1 cellular context compared by ENCODE assay signal in the genomic region with DNA sequence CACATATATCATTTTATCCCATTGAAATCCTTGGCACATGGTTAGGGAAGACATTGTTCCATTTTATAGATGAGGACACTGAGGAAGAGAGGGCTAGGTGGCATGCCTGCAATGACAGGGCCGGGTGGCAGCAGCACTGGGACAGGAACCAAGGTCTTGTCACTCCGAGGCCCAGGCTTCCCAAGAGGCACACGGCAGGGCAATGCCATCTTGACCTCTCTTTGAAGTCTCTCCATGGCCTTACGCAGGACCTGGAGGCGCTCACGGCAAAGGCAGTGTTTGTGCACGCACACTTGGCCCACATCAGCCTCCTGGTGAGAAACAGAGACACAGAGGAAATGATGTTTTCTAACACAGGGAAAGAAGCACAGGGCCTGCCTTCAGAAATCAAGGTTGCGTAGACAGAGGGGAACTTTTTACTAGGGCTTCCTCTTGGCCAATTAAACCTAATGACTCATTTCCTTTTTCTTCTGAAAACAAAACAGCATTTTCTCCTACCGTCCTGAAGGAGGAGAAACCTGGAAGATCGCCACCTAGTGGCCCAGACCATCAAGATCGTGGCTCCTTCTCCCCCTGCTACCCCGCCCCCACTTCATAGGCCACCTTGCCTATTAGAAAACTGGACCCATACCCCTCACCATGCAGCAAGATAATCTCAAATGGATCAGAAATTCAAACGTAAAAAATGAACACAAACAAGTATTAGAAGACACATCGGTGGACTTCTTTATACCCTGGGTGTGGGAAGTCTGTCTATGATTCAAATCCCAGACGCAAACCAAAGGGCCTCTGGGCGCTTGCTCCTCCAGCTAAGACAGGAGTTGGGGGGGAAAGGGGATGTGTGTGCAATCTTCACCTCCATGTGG.
TF ChIP-seq lines count a peak whose summit lies in the region.

No MANE protein-coding gene starts in this region.

TF ChIP-seq in K562, 482 proteins besides CTCF, POLR2A, EP300 and RAD21 (continued from another document and continues in another):
- TF ChIP-seq, protein P1, sequence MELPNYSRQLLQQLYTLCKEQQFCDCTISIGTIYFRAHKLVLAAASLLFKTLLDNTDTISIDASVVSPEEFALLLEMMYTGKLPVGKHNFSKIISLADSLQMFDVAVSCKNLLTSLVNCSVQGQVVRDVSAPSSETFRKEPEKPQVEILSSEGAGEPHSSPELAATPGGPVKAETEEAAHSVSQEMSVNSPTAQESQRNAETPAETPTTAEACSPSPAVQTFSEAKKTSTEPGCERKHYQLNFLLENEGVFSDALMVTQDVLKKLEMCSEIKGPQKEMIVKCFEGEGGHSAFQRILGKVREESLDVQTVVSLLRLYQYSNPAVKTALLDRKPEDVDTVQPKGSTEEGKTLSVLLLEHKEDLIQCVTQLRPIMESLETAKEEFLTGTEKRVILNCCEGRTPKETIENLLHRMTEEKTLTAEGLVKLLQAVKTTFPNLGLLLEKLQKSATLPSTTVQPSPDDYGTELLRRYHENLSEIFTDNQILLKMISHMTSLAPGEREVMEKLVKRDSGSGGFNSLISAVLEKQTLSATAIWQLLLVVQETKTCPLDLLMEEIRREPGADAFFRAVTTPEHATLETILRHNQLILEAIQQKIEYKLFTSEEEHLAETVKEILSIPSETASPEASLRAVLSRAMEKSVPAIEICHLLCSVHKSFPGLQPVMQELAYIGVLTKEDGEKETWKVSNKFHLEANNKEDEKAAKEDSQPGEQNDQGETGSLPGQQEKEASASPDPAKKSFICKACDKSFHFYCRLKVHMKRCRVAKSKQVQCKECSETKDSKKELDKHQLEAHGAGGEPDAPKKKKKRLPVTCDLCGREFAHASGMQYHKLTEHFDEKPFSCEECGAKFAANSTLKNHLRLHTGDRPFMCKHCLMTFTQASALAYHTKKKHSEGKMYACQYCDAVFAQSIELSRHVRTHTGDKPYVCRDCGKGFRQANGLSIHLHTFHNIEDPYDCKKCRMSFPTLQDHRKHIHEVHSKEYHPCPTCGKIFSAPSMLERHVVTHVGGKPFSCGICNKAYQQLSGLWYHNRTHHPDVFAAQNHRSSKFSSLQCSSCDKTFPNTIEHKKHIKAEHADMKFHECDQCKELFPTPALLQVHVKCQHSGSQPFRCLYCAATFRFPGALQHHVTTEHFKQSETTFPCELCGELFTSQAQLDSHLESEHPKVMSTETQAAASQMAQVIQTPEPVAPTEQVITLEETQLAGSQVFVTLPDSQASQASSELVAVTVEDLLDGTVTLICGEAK (IDR thresholded peaks at IDR 0.05), result peak; percentile 81
- TF ChIP-seq, protein P1 (CRISPR knock-in tag; IDR thresholded peaks at IDR 0.05), result no peak
- TF ChIP-seq, protein P2, sequence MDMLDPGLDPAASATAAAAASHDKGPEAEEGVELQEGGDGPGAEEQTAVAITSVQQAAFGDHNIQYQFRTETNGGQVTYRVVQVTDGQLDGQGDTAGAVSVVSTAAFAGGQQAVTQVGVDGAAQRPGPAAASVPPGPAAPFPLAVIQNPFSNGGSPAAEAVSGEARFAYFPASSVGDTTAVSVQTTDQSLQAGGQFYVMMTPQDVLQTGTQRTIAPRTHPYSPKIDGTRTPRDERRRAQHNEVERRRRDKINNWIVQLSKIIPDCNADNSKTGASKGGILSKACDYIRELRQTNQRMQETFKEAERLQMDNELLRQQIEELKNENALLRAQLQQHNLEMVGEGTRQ (CRISPR knock-in tag; IDR thresholded peaks at IDR 0.05), result no peak
- TF ChIP-seq MCM5 (IDR thresholded peaks at IDR 0.05; ENCODE audit: low read depth) (no peak), SMARCC2 (IDR thresholded peaks at IDR 0.05; ENCODE audit: low read depth) (peak; percentile 39; the same call in 1 of the 2 replicates), SMARCB1 (IDR thresholded peaks at IDR 0.05; ENCODE audit: insufficient read length, low read depth) (no peak), CBFA2T2 (conservative IDR thresholded peaks at IDR 0.05) (no peak), SMAD2 (IDR thresholded peaks at IDR 0.05; ENCODE audit: low read depth, low read length) (no peak), HDAC8 (tag; IDR thresholded peaks at IDR 0.05) (peak; percentile 61; the same call in 1 of the 2 replicates), ZNF445 (CRISPR knock-in tag; IDR thresholded peaks at IDR 0.05; ENCODE audit: low read depth) (no peak), MAFK (IDR thresholded peaks at IDR 0.05; ENCODE audit: low read length) (no peak), CREBBP (IDR thresholded peaks at IDR 0.05; ENCODE audit: low read depth, low read length) (no peak), ZNF717 (CRISPR knock-in tag; IDR thresholded peaks at IDR 0.05) (no peak), KHSRP (IDR thresholded peaks at IDR 0.05) (no peak), CSDE1 (IDR thresholded peaks at IDR 0.05) (no peak), SIX5 (IDR thresholded peaks at IDR 0.05; ENCODE audit: borderline replicate concordance in 1 of 2, insufficient read depth in 1 of 2, low read depth in 1 of 2, low read length in 2 of 2) (no peak), ELF2 (CRISPR knock-in tag; IDR thresholded peaks at IDR 0.05) (no peak), ZFP1 (CRISPR knock-in tag; IDR thresholded peaks at IDR 0.05) (no peak), MYC (IDR thresholded peaks at IDR 0.05; ENCODE audit: low read depth, low read length) (0 out of 2 replicates have a peak, but pooled peaks have one; percentile 53), MYC (CRISPR knock-in tag; IDR thresholded peaks at IDR 0.05; ENCODE audit: borderline replicate concordance, low read depth) (no peak), SUPT5H (IDR thresholded peaks at IDR 0.05) (no peak), FOXA1 (IDR thresholded peaks at IDR 0.05; ENCODE audit: borderline replicate concordance) (no peak), MED1 (CRISPR knock-in tag; IDR thresholded peaks at IDR 0.05; ENCODE audit: borderline replicate concordance) (no peak), OTX1 (CRISPR knock-in tag; IDR thresholded peaks at IDR 0.05) (no peak), IFI16 (CRISPR knock-in tag; IDR thresholded peaks at IDR 0.05) (no peak), SAP30 (IDR thresholded peaks at IDR 0.05; ENCODE audit: borderline replicate concordance, insufficient read depth, low read depth, low read length, poor library complexity, severe bottlenecking) (no peak), POLR2G (IDR thresholded peaks at IDR 0.05; ENCODE audit: low read depth, low read length) (no peak), PRMT5 (CRISPR knock-in tag; IDR thresholded peaks at IDR 0.05) (no peak), HIVEP1 (CRISPR knock-in tag; IDR thresholded peaks at IDR 0.05) (no peak), POLR2B (IDR thresholded peaks at IDR 0.05; ENCODE audit: low read depth, partially characterized antibody) (no peak), YBX1 (IDR thresholded peaks at IDR 0.05) (no peak), TEAD2 (tag; IDR thresholded peaks at IDR 0.05) (no peak), CHD4 (IDR thresholded peaks at IDR 0.05; ENCODE audit: insufficient read depth, insufficient replicate concordance, low read depth, low read length, poor library complexity, severe bottlenecking) (no peak), EZH2 (IDR thresholded peaks at IDR 0.05; ENCODE audit: borderline replicate concordance, low read depth, low read length) (no peak), HDAC2 (IDR thresholded peaks at IDR 0.05) (peak; percentile 68), PYGO2 (tag; IDR thresholded peaks at IDR 0.05) (no peak), CBX2 (IDR thresholded peaks at IDR 0.05; ENCODE audit: insufficient read depth, low read length, poor library complexity, severe bottlenecking) (no peak)
- TF ChIP-seq, protein P3, sequence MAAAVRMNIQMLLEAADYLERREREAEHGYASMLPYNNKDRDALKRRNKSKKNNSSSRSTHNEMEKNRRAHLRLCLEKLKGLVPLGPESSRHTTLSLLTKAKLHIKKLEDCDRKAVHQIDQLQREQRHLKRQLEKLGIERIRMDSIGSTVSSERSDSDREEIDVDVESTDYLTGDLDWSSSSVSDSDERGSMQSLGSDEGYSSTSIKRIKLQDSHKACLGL (CRISPR knock-in tag; IDR thresholded peaks at IDR 0.05; ENCODE audit: borderline replicate concordance, poor library complexity, severe bottlenecking), result no peak
- TF ChIP-seq, protein P4, sequence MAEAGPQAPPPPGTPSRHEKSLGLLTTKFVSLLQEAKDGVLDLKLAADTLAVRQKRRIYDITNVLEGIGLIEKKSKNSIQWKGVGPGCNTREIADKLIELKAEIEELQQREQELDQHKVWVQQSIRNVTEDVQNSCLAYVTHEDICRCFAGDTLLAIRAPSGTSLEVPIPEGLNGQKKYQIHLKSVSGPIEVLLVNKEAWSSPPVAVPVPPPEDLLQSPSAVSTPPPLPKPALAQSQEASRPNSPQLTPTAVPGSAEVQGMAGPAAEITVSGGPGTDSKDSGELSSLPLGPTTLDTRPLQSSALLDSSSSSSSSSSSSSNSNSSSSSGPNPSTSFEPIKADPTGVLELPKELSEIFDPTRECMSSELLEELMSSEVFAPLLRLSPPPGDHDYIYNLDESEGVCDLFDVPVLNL (CRISPR knock-in tag; IDR thresholded peaks at IDR 0.05; ENCODE audit: low read depth), result peak; percentile 12; the same call in 1 of the 2 replicates
- TF ChIP-seq, protein P5, sequence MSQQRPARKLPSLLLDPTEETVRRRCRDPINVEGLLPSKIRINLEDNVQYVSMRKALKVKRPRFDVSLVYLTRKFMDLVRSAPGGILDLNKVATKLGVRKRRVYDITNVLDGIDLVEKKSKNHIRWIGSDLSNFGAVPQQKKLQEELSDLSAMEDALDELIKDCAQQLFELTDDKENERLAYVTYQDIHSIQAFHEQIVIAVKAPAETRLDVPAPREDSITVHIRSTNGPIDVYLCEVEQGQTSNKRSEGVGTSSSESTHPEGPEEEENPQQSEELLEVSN (IDR thresholded peaks at IDR 0.05; ENCODE audit: borderline replicate concordance in 1 of 2, extremely low read depth in 1 of 2, insufficient read depth in 1 of 2, insufficient read length in 1 of 2, low read depth in 1 of 2, low read length in 1 of 2, poor library complexity in 1 of 2, severe bottlenecking in 1 of 2), result no peak
- TF ChIP-seq, protein P6, sequence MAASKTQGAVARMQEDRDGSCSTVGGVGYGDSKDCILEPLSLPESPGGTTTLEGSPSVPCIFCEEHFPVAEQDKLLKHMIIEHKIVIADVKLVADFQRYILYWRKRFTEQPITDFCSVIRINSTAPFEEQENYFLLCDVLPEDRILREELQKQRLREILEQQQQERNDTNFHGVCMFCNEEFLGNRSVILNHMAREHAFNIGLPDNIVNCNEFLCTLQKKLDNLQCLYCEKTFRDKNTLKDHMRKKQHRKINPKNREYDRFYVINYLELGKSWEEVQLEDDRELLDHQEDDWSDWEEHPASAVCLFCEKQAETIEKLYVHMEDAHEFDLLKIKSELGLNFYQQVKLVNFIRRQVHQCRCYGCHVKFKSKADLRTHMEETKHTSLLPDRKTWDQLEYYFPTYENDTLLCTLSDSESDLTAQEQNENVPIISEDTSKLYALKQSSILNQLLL (CRISPR knock-in tag; IDR thresholded peaks at IDR 0.05; ENCODE audit: borderline replicate concordance), result no peak
- TF ChIP-seq, protein P7, sequence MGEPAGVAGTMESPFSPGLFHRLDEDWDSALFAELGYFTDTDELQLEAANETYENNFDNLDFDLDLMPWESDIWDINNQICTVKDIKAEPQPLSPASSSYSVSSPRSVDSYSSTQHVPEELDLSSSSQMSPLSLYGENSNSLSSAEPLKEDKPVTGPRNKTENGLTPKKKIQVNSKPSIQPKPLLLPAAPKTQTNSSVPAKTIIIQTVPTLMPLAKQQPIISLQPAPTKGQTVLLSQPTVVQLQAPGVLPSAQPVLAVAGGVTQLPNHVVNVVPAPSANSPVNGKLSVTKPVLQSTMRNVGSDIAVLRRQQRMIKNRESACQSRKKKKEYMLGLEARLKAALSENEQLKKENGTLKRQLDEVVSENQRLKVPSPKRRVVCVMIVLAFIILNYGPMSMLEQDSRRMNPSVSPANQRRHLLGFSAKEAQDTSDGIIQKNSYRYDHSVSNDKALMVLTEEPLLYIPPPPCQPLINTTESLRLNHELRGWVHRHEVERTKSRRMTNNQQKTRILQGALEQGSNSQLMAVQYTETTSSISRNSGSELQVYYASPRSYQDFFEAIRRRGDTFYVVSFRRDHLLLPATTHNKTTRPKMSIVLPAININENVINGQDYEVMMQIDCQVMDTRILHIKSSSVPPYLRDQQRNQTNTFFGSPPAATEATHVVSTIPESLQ (CRISPR knock-in tag; IDR thresholded peaks at IDR 0.05), result no peak
- TF ChIP-seq, protein P8, sequence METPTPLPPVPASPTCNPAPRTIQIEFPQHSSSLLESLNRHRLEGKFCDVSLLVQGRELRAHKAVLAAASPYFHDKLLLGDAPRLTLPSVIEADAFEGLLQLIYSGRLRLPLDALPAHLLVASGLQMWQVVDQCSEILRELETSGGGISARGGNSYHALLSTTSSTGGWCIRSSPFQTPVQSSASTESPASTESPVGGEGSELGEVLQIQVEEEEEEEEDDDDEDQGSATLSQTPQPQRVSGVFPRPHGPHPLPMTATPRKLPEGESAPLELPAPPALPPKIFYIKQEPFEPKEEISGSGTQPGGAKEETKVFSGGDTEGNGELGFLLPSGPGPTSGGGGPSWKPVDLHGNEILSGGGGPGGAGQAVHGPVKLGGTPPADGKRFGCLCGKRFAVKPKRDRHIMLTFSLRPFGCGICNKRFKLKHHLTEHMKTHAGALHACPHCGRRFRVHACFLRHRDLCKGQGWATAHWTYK (CRISPR knock-in tag; IDR thresholded peaks at IDR 0.05), result peak; percentile 13; the same call in 1 of the 2 replicates
